Comparison of ENCODE assay signal across 17 cellular contexts in the genomic region with DNA sequence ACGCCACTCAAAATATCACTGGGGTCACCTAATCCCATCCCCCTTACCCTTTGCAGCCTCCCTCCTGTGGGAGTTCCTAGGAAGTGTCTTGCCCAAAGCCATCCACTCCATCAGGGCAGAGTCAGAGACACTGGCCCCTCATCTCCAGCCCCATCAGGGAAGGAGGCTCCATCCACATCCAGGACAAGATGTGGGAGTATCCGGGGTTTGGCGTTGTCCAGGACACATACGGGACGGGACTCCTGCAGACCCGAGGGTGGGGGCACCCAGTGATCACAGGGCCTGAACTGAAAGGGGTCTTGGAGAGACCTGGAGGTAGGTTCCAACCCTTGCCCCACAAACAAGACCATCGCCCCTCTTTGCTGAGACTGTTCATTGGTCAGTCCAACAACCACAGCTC.
DNase-seq lines count a peak whose midpoint lies in the region; ATAC-seq and TF ChIP-seq lines count a peak whose summit lies in the region.
"Had no signal": no experiment of that assay in that cellular context is flagged by ENCODE, and none has a peak within 500 bp of the region (broad histone marks: within the 10 kb centered on the region; RNA-seq: fewer than 3 reads in every experiment).

No MANE protein-coding gene starts in this region.

- H3K4me1 ChIP-seq in stomach, result peaks cover 0 to 14% (median 10%) of the 10 kb centered on the region in 4 donors
- H3K4me1 ChIP-seq in psoas muscle, result no peaks in the 10 kb centered on the region

- H3K27me3 Mint-ChIP-seq in T-helper 17 cell, result peaks cover 59% of the 10 kb centered on the region

- H3K36me3 ChIP-seq in stomach, result no peaks in the 10 kb centered on the region
- H3K36me3 ChIP-seq in psoas muscle (ENCODE audit: insufficient read depth in 1 of 2, low read depth in 1 of 2), result no peaks in the 10 kb centered on the region
- H3K36me3 ChIP-seq: MG63 had no signal

- intact Hi-C loops in stomach (cut with DNase I; ENCODE audit: low total_unique reads) (no loop called here), psoas muscle (cut with DNase I) (loop anchor here (5.0 to 10.0 kb wide), 2 partner anchors 332 to 570 kb away; no protein-coding TSS in a partner anchor)

- H3K9me3 ChIP-seq in T-helper 17 cell (ENCODE audit: control insufficient read depth, low read length, poor library complexity, severe bottlenecking) (no peaks in the 10 kb centered on the region), stomach (no peaks in the 10 kb centered on the region), psoas muscle (no peaks in the 10 kb centered on the region)
- H3K9me3 ChIP-seq: MG63 had no signal

- H3K4me3 ChIP-seq in stomach (no peak overlapping the region), psoas muscle (no peak overlapping the region)
- H3K4me3 ChIP-seq: MG63 had no signal

- H3K4me1 Mint-ChIP-seq in T-helper 17 cell, result peaks cover 4% of the 10 kb centered on the region
- H3K4me1 Mint-ChIP-seq: CD4-positive, CD25-positive, alpha-beta regulatory T cell had no signal

- WGBS in stomach, 5 donors, result 66 to 78% (median 74%) methylated on average over 7 of the region's 7 CpGs
- 79 to 81% (median 80%) methylated on average over 7 of the region's 7 CpGs for WGBS in psoas muscle, 3 donors

- H3K4me3 Mint-ChIP-seq in T-helper 17 cell, result no peak overlapping the region
- H3K4me3 Mint-ChIP-seq: CD4-positive, CD25-positive, alpha-beta regulatory T cell had no signal

- DNase-seq in T-helper 17 cell (no peak), left lobe of liver (ENCODE audit: low spot score) (peak; percentile 29), stomach (peak; percentile 23), substantia nigra (lab: John Stamatoyannopoulos, UW) (no peak), psoas muscle (no peak)
- peak; percentile 15 for DNase-seq in activated CD8-positive, alpha-beta memory T cell treated with anti-CD3 and anti-CD28 coated beads, Interleukin-2, amount 50 U/mL, for 48 hours
- DNase-seq: CD4-positive, CD25-positive, alpha-beta regulatory T cell; DMS79; H7; Kasumi-1; MG63; NCI-H1048; NCI-H1417 treated with DMSO at 0.1 percent for 48 hours; NCI-H187; NCI-H446; NCI-H526 had no signal

- peaks cover 3% of the 10 kb centered on the region for H3K36me3 Mint-ChIP-seq in T-helper 17 cell (ENCODE audit: low read depth)
- H3K36me3 Mint-ChIP-seq: CD4-positive, CD25-positive, alpha-beta regulatory T cell had no signal

- ATAC-seq in T-helper 17 cell (no peak), left lobe of liver (no peak), GM21526 (IDR thresholded peaks at IDR 0.05; ENCODE audit: low FRiP score, unreplicated experiment) (no peak), psoas muscle (no peak)

- TF ChIP-seq POLR2A in stomach (IDR thresholded peaks at IDR 0.05), result no peak

- no peak overlapping the region for H3K27ac ChIP-seq in stomach
- H3K27ac ChIP-seq in substantia nigra (ENCODE audit: low read depth, low read length, poor library complexity, severe bottlenecking), result no peak overlapping the region
- no peak overlapping the region for H3K27ac ChIP-seq in psoas muscle

- TF ChIP-seq EP300 in stomach (IDR thresholded peaks at IDR 0.05), result no peak

- H3K27me3 ChIP-seq in stomach (peaks cover 0 to 64% (median 14%) of the 10 kb centered on the region in 3 donors), psoas muscle (ENCODE audit: insufficient read depth in 3 of 3, low read length in 2 of 3) (peaks cover 0 to 3% (median 0%) of the 10 kb centered on the region in 3 donors)
- H3K27me3 ChIP-seq: MG63 had no signal

- no peak for TF ChIP-seq CTCF in stomach (IDR thresholded peaks at IDR 0.05)
- no peak for TF ChIP-seq CTCF in psoas muscle (IDR thresholded peaks at IDR 0.05)

- H3K27ac Mint-ChIP-seq in T-helper 17 cell, result peak overlapping the region; percentile 24
- H3K27ac Mint-ChIP-seq: CD4-positive, CD25-positive, alpha-beta regulatory T cell had no signal

Comparison
In these comparisons a context has a peak if more than half of its experiments do, and no peak if none do; other contexts are left out.
1. DNase-seq: peak in activated CD8-positive, alpha-beta memory T cell treated with anti-CD3 and anti-CD28 coated beads, Interleukin-2, amount 50 U/mL, for 48 hours (single experiment), left lobe of liver (single experiment) and stomach (single experiment); none in T-helper 17 cell (0 of 3), substantia nigra (0 of 49) and psoas muscle (0 of 2).